8 cellular contexts compared by ENCODE assay signal in genomic region chr3:49411968-49412631, GRCh38. TPM values are rescaled to one million over a fixed set of nuclear protein-coding genes. Genes with fewer than 3 reads are reported as not detected.
DNase-seq lines count a peak whose midpoint lies in the region; ATAC-seq and TF ChIP-seq lines count a peak whose summit lies in the region.

TSS of gene RHOA (minus strand) at chr3:49411976. CDS start at chr3:49375589, 36,387 bp downstream.
TSS of gene TCTA (plus strand) at chr3:49412423. CDS start at chr3:49412427, 4 bp downstream.

- peaks cover 41% of the 10 kb centered on the region for H4K20me1 ChIP-seq in OCI-LY3 (ENCODE audit: insufficient read depth, low read length)

- H3K36me3 Mint-ChIP-seq in endothelial cell (ENCODE audit: low read depth, unreplicated experiment) = peaks cover 30% of the 10 kb centered on the region
- H3K36me3 Mint-ChIP-seq in mesothelial cell of epicardium = no peaks in the 10 kb centered on the region

- no peaks in the 10 kb centered on the region for H3K9me3 ChIP-seq in OCI-LY3 (ENCODE audit: insufficient read depth, low read length)

- peak; percentile 99 for DNase-seq in D341Med (ENCODE audit: low spot score)
- DNase-seq in HuH-7 (ENCODE audit: low spot score) = peak; percentile 98
- DNase-seq in activated CD8-positive, alpha-beta memory T cell treated with anti-CD3 and anti-CD28 coated beads, Interleukin-2, amount 50 U/mL, for 48 hours = peak; percentile 98
- peak; percentile 96 for DNase-seq in endothelial cell (ENCODE audit: low spot score)
- peak; percentile 96 for DNase-seq in mesothelial cell of epicardium (ENCODE audit: low spot score in 2 of 2, unreplicated experiment in 2 of 2)
- DNase-seq in stimulated activated CD8-positive, alpha-beta memory T cell treated with anti-CD3 and anti-CD28 coated beads, Interleukin-15, amount 100 ng/mL, for 48 hours (ENCODE audit: low read depth in 2 of 2) = peak; percentile 97 to 98

- peaks cover 24% of the 10 kb centered on the region for H3K27me3 Mint-ChIP-seq in endothelial cell (ENCODE audit: unreplicated experiment)
- no peaks in the 10 kb centered on the region for H3K27me3 Mint-ChIP-seq in mesothelial cell of epicardium (ENCODE audit: low read depth)

- peak; percentile 79 for ATAC-seq in GM21515 (IDR thresholded peaks at IDR 0.05; ENCODE audit: unreplicated experiment)

- H3K9ac ChIP-seq in OCI-LY3 (ENCODE audit: low read length) = peak within 1 kb of the TSS; percentile 93

- peak within 1 kb of the TSS; percentile 96 for H3K4me2 ChIP-seq in OCI-LY3 (ENCODE audit: low read length)

- peaks cover 7% of the 10 kb centered on the region for H3K36me3 ChIP-seq in OCI-LY3 (replicated peaks; ENCODE audit: low read depth, low read length)

- H3K4me1 Mint-ChIP-seq in endothelial cell (ENCODE audit: unreplicated experiment) (peaks cover 51% of the 10 kb centered on the region), mesothelial cell of epicardium (peaks cover 37% of the 10 kb centered on the region)

- H3K4me3 Mint-ChIP-seq in endothelial cell (ENCODE audit: unreplicated experiment) = peak within 1 kb of the TSS; percentile 99
- H3K4me3 Mint-ChIP-seq in mesothelial cell of epicardium = peak within 1 kb of the TSS; percentile 92

- H3K4me3 ChIP-seq in OCI-LY3 (ENCODE audit: low read length) = peak within 1 kb of the TSS; percentile 87

- H2AFZ ChIP-seq in OCI-LY3 (ENCODE audit: low read depth, low read length) = peak within 1 kb of the TSS; percentile 69; the same call in 1 of the 2 replicates

- H3K79me2 ChIP-seq in OCI-LY3 (ENCODE audit: low read length) = peaks cover 61% of the 10 kb centered on the region

- no peaks in the 10 kb centered on the region for H3K9me3 Mint-ChIP-seq in endothelial cell (ENCODE audit: unreplicated experiment)
- H3K9me3 Mint-ChIP-seq in mesothelial cell of epicardium = no peaks in the 10 kb centered on the region

- H3K27ac ChIP-seq in OCI-LY3 (ENCODE audit: low read length) = peak within 1 kb of the TSS; percentile 71

- no peaks in the 10 kb centered on the region for H3K27me3 ChIP-seq in OCI-LY3 (ENCODE audit: low read depth, low read length)

- H3K27ac Mint-ChIP-seq in endothelial cell (ENCODE audit: unreplicated experiment) = peak within 1 kb of the TSS; percentile 98
- peak within 1 kb of the TSS; percentile 97 for H3K27ac Mint-ChIP-seq in mesothelial cell of epicardium

- no peak for TF ChIP-seq CTCF in OCI-LY3 (IDR thresholded peaks at IDR 0.05; ENCODE audit: low read depth, low read length)
- TF ChIP-seq CTCF in endothelial cell (IDR thresholded peaks at IDR 0.05; ENCODE audit: unreplicated experiment) = no peak
- no peak for TF ChIP-seq CTCF in mesothelial cell of epicardium (IDR thresholded peaks at IDR 0.05; ENCODE audit: unreplicated experiment)

- peaks cover 30% of the 10 kb centered on the region for H3K4me1 ChIP-seq in OCI-LY3 (ENCODE audit: low read length)

RNA-seq across cellular contexts. Expression of gene RHOA, which starts in this region (rescaled TPM):
- 583 TPM for total RNA-seq in endothelial cell (ENCODE audit: unreplicated experiment)
- total RNA-seq in mesothelial cell of epicardium = 248 to 261 TPM (median 250 TPM) in 3 replicates

RNA-seq across cellular contexts. Expression of gene TCTA, which starts in this region (rescaled TPM):
- total RNA-seq in endothelial cell (ENCODE audit: unreplicated experiment) = 17.3 TPM
- total RNA-seq in mesothelial cell of epicardium = 13.7 to 15.8 TPM (median 13.9 TPM) in 3 replicates

Comparison
In these comparisons a context has a peak if more than half of its experiments do, and no peak if none do; other contexts are left out.
1. Peak in every context shown above with its lines: DNase-seq, ATAC-seq, H3K4me3 ChIP-seq and H3K27ac ChIP-seq.